In genomic region chr9:70479880-70480291, GRCh38 we compare ENCODE assay signal across 9 cellular contexts.
DNase-seq lines count a peak whose midpoint lies in the region; ATAC-seq and TF ChIP-seq lines count a peak whose summit lies in the region.
"Had no signal": no experiment of that assay in that cellular context is flagged by ENCODE, and none has a peak within 500 bp of the region (broad histone marks: within the 10 kb centered on the region; RNA-seq: fewer than 3 reads in every experiment).

No MANE protein-coding gene starts in this region.

- H3K4me2 ChIP-seq in PC-3 (ENCODE audit: low read length) (no peak overlapping the region), neural cell (ENCODE audit: low read length) (no peak overlapping the region)

- H3K79me2 ChIP-seq in PC-3 (ENCODE audit: low read length) = no peaks in the 10 kb centered on the region
- H3K79me2 ChIP-seq in neural cell (replicated peaks; ENCODE audit: insufficient read depth, low read length) = no peaks in the 10 kb centered on the region

- H3K9me2 ChIP-seq in PC-3 (replicated peaks; ENCODE audit: low read length) (no peaks in the 10 kb centered on the region), neural cell (ENCODE audit: insufficient read depth, low read length) (no peaks in the 10 kb centered on the region)

- H2AFZ ChIP-seq in PC-3 (ENCODE audit: low read length) = peak overlapping the region; percentile 66; the same call in 1 of the 2 replicates
- no peak overlapping the region for H2AFZ ChIP-seq in neural cell (ENCODE audit: low read depth, low read length)

- H3K27me3 ChIP-seq in PC-3 (ENCODE audit: low read length) = no peaks in the 10 kb centered on the region
- H3K27me3 ChIP-seq in neural cell (ENCODE audit: insufficient read depth, low read depth, low read length) = no peaks in the 10 kb centered on the region

- CTCF ChIA-PET in PC-3 (lab: Charles Lee) = no interaction called here

- no peak for ATAC-seq in PC-3
- ATAC-seq in GM21390 (IDR thresholded peaks at IDR 0.05; ENCODE audit: unreplicated experiment) = no peak

- no peaks in the 10 kb centered on the region for H3F3A ChIP-seq in PC-3 (ENCODE audit: low read length, unreplicated experiment)
- no peaks in the 10 kb centered on the region for H3F3A ChIP-seq in neural cell (ENCODE audit: insufficient read depth, low read length, poor library complexity, severe bottlenecking)

- no peaks in the 10 kb centered on the region for H3K9me3 ChIP-seq in PC-3 (ENCODE audit: low read length)
- no peaks in the 10 kb centered on the region for H3K9me3 ChIP-seq in neural cell (ENCODE audit: low read length)

- no peak overlapping the region for H3K27ac ChIP-seq in PC-3 (ENCODE audit: low read length)
- H3K27ac ChIP-seq in neural cell (ENCODE audit: low read length) = peak overlapping the region; percentile 7

- H3K9ac ChIP-seq in PC-3 (ENCODE audit: low read length) (no peak overlapping the region), neural cell (ENCODE audit: low read length) (no peak overlapping the region)

- POLR2A ChIA-PET in PC-3 (lab: Charles Lee; ENCODE audit: unreplicated experiment) = no interaction called here

- intact Hi-C loops in PC-3 (cut with micrococcal nuclease) = loop anchor here (5.0 kb wide), 1 partner anchor 138 kb away; no protein-coding TSS in a partner anchor

- H3K36me3 ChIP-seq in PC-3 (ENCODE audit: low read depth, low read length) = no peaks in the 10 kb centered on the region
- no peaks in the 10 kb centered on the region for H3K36me3 ChIP-seq in neural cell (ENCODE audit: insufficient read depth, low read length)

- no peak for TF ChIP-seq RAD21 in neural cell (conservative IDR thresholded peaks at IDR 0.05)

- no peak overlapping the region for H3K4me3 ChIP-seq in PC-3 (ENCODE audit: low read length)
- no peak overlapping the region for H3K4me3 ChIP-seq in neural cell (ENCODE audit: low read length)

- TF ChIP-seq EP300 in neural cell (conservative IDR thresholded peaks at IDR 0.05; ENCODE audit: poor library complexity, severe bottlenecking) = no peak

- TF ChIP-seq CTCF in PC-3 (conservative IDR thresholded peaks at IDR 0.05; ENCODE audit: low read depth, low read length) (no peak), neural cell (IDR thresholded peaks at IDR 0.05; ENCODE audit: poor library complexity, severe bottlenecking) (no peak)

- H4K20me1 ChIP-seq in PC-3 (ENCODE audit: low read length) (no peaks in the 10 kb centered on the region), neural cell (ENCODE audit: insufficient read depth) (no peaks in the 10 kb centered on the region)

- BruUV-seq in PC-3 (replicated peaks; lab: Mats Ljungman, UMichigan) = no TSS peak

- peak; percentile 29 for DNase-seq in AG08395 (ENCODE audit: low spot score)
- DNase-seq in PC-3 = no peak
- DNase-seq in fibroblast of gingiva (ENCODE audit: low read depth) = peak; percentile 84
- DNase-seq in RPMI8226 = no peak
- no peak for DNase-seq in stimulated activated CD4-positive, alpha-beta T cell treated with anti-CD3 and anti-CD28 coated beads, Interleukin-12 subunit alpha, Interleukin-12 subunit beta, amount 100 ng/mL, for 4 hours
- DNase-seq in OCI-M1 (lab: John Stamatoyannopoulos, UW) = no peak
- DNase-seq: activated CD4-positive, alpha-beta T cell treated with anti-CD3 and anti-CD28 coated beads, Interleukin-2, amount 50 U/mL, for 4 hours had no signal

- H3K4me1 ChIP-seq in PC-3 (ENCODE audit: insufficient read depth, low read length) = 0 out of 2 replicates have a peak, but pooled peaks cover 5% of the 10 kb centered on the region

TF ChIP-seq in neural cell, 6 proteins besides CTCF, POLR2A, EP300 and RAD21:
- TF ChIP-seq TAF1 (IDR thresholded peaks at IDR 0.05; ENCODE audit: low read depth) (no peak), REST (IDR thresholded peaks at IDR 0.05; ENCODE audit: borderline replicate concordance) (no peak), POLR2AphosphoS5 (IDR thresholded peaks at IDR 0.05) (no peak), EZH2 (IDR thresholded peaks at IDR 0.05; ENCODE audit: borderline replicate concordance, insufficient read depth, low read length, poor library complexity, severe bottlenecking) (no peak), SMC3 (conservative IDR thresholded peaks at IDR 0.05; ENCODE audit: poor library complexity) (no peak), MXI1 (conservative IDR thresholded peaks at IDR 0.05; ENCODE audit: poor library complexity, severe bottlenecking) (no peak)

Comparison
In these comparisons a context has a peak if more than half of its experiments do, and no peak if none do; other contexts are left out.
1. DNase-seq: peak in AG08395 (single experiment) and fibroblast of gingiva (single experiment); none in PC-3 (single experiment), RPMI8226 (single experiment), stimulated activated CD4-positive, alpha-beta T cell treated with anti-CD3 and anti-CD28 coated beads, Interleukin-12 subunit alpha, Interleukin-12 subunit beta, amount 100 ng/mL, for 4 hours (single experiment) and OCI-M1 (single experiment).